ENCODE assay signal across 2 cellular contexts in the genomic region with DNA sequence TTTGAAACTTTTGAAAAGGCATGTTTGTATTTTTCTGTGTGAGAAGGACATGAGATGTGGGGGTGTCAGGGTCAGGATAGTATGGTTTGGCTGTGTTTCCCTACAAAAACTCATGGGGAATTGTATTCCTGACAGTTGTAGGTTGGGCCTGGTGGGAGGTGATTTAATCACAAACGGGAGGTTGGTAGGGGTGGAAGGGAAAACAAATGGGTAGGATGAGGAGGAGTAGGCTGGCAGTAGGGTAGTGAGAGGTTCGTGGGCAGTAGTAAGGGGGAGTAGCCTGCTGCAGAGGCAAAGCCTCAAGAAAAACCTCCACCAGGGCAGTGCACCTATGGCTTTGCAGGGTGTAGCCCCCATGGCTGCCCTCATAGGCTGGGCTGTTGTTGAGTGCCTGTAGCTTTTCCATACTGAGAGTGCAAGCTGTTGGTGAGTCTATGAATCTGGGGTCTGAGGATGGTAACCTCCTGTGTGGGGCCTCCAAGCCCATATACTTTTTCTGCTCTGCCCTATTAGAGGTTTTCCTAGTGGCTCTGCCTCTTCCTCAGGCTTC.
DNase-seq lines count a peak whose midpoint lies in the region; TF ChIP-seq lines count a peak whose summit lies in the region.
"Not testable (repeated sequence)": the region's sequence is repeated elsewhere in the genome, so short reads cannot be mapped to it uniquely, and the experiment has no call there.

No MANE protein-coding gene starts in this region.

- CTCF ChIA-PET in HEK293 (lab: Yijun Ruan, JAX), result not testable (repeated sequence)

- not testable (repeated sequence) for H3K4me1 ChIP-seq in HEK293 (ENCODE audit: control insufficient read depth, insufficient read depth, low read length)

- H3K27ac ChIP-seq in HEK293 (ENCODE audit: extremely low read depth, low read depth, low read length), result not testable (repeated sequence)

- H3K4me3 ChIP-seq in HEK293 (ENCODE audit: low read depth, low read length), result not testable (repeated sequence)

- not testable (repeated sequence) for H3K36me3 ChIP-seq in HEK293 (ENCODE audit: control insufficient read depth in 2 of 2, insufficient read depth in 1 of 2, low read length in 2 of 2)

- not testable (repeated sequence) for TF ChIP-seq CTCF in GM10266 (IDR thresholded peaks at IDR 0.05; ENCODE audit: control insufficient read depth, insufficient read depth, low read depth, missing control alignments); HEK293 (tag by site-specific recombination; IDR thresholded peaks at IDR 0.05)

- POLR2A ChIA-PET in HEK293 (lab: Yijun Ruan, JAX), result not testable (repeated sequence)

- DNase-seq in GM10266 (ENCODE audit: extremely low spot score), result peak; percentile 1

- not testable (repeated sequence) for H3K9me3 ChIP-seq in HEK293 (ENCODE audit: control insufficient read depth, insufficient read depth, low read depth, low read length)

TF ChIP-seq in HEK293, 187 proteins besides CTCF, POLR2A, EP300 and RAD21:
- TF ChIP-seq EGR2 (tag by site-specific recombination; IDR thresholded peaks at IDR 0.05; ENCODE audit: low read depth) (peak; percentile 94), ZFHX2 (tag by site-specific recombination; conservative IDR thresholded peaks at IDR 0.05) (peak; percentile 78)
